8 cellular contexts compared by ENCODE assay signal in genomic region chr17:68457539-68458259, GRCh38. TPM values are rescaled to one million over a fixed set of nuclear protein-coding genes. Genes with fewer than 3 reads are reported as not detected.
DNase-seq lines count a peak whose midpoint lies in the region; ATAC-seq and TF ChIP-seq lines count a peak whose summit lies in the region.

No MANE protein-coding gene starts in this region.

- H3K9ac ChIP-seq in colonic mucosa (ENCODE audit: low read depth in 2 of 2, low read length in 2 of 2): peak overlapping the region; percentile 54 to 88

- H3K27me3 ChIP-seq in colonic mucosa (no peaks in the 10 kb centered on the region), layer of hippocampus (ENCODE audit: control insufficient read depth, insufficient read depth, low read length) (no peaks in the 10 kb centered on the region)

- H3K36me3 ChIP-seq in colonic mucosa: no peaks in the 10 kb centered on the region

- ATAC-seq in HG03378 (IDR thresholded peaks at IDR 0.05; ENCODE audit: unreplicated experiment): peak; percentile 62

- H3K27ac ChIP-seq in colonic mucosa: peak overlapping the region; percentile 3
- H3K27ac ChIP-seq in layer of hippocampus (ENCODE audit: low read depth, low read length): peak overlapping the region; percentile 76

- no peak for TF ChIP-seq CTCF in colonic mucosa (IDR thresholded peaks at IDR 0.05)

- peaks cover 7% of the 10 kb centered on the region for H3K4me1 ChIP-seq in colonic mucosa

- DNase-seq in AG20443 (ENCODE audit: low spot score): peak; percentile 98
- DNase-seq in NCI-H460 (ENCODE audit: extremely low read depth, low read depth): peak; percentile 98
- DNase-seq in activated CD4-positive, alpha-beta T cell treated with anti-CD3 and anti-CD28 coated beads for 4 hours: peak; percentile 96 to 98
- DNase-seq in colonic mucosa: peak; percentile 99
- peak; percentile 87 to 97 (median 92) for DNase-seq in stimulated activated CD4-positive, alpha-beta T cell treated with anti-CD3 and anti-CD28 coated beads, Interleukin-1b, Interleukin-23, amount 100 ng/mL, for 24 hours (ENCODE audit: low read depth in 4 of 4, low spot score in 1 of 4)

- H3K4me3 ChIP-seq in colonic mucosa: peak overlapping the region; percentile 76

- no peaks in the 10 kb centered on the region for H3K9me3 ChIP-seq in colonic mucosa

- intact Hi-C loops in colonic mucosa (cut with DNase I): no loop called here

- peak; percentile 57 for TF ChIP-seq POLR2A in GM19099 (IDR thresholded peaks at IDR 0.05; ENCODE audit: extremely low read depth, insufficient read length, low read depth)

RNA-seq across cellular contexts. Expression of gene WIPI1, which starts 0.4 kb away (rescaled TPM):
- total RNA-seq in NCI-H460 (2014; rRNA removed; shearing (Covaris generic)): 13.8 and 18.7 TPM in 2 replicates
- polyA plus RNA-seq in NCI-H460 (2014; cell fraction: nucleus; rRNA removed): 13.9 and 16.3 TPM in 2 replicates
- total RNA-seq in colonic mucosa: 10 to 100 TPM; 77.1 to 79.1 TPM

RNA-seq across cellular contexts. Expression of gene PRKAR1A, which starts 54.5 kb away (rescaled TPM):
- total RNA-seq in NCI-H460 (2014; rRNA removed; shearing (Covaris generic)): 397 and 413 TPM in 2 replicates
- 273 and 471 TPM in 2 replicates for polyA plus RNA-seq in NCI-H460 (2014; cell fraction: nucleus; rRNA removed)
- 100 to 1,000 TPM; 133 to 168 TPM for total RNA-seq in colonic mucosa

Comparison
In these comparisons a context has a peak if more than half of its experiments do, and no peak if none do; other contexts are left out.
1. Peak in every context shown above with its lines: DNase-seq, ATAC-seq, H3K4me3 ChIP-seq and H3K27ac ChIP-seq.